Comparison of ENCODE assay signal across 25 cellular contexts in genomic region chr7:20776942-20777341, GRCh38. TPM values are rescaled to one million over a fixed set of nuclear protein-coding genes. Genes with fewer than 3 reads are reported as not detected.
DNase-seq lines count a peak whose midpoint lies in the region.
"Had no signal": no experiment of that assay in that cellular context is flagged by ENCODE, and none has a peak within 500 bp of the region (broad histone marks: within the 10 kb centered on the region; RNA-seq: fewer than 3 reads in every experiment).

No MANE protein-coding gene starts in this region.

- H2AFZ ChIP-seq in trophoblast cell (ENCODE audit: insufficient read depth, low read length, poor library complexity): no peak overlapping the region
- H2AFZ ChIP-seq: PC-9 had no signal

- peaks cover 4% of the 10 kb centered on the region for H3K4me1 Mint-ChIP-seq in activated CD4-positive, alpha-beta T cell treated with anti-CD3 and anti-CD28 coated beads, Interleukin-2, amount 10 ng/mL, durations not matched to agents 24 days and 14 days
- peaks cover 0 to 5% (median 4%) of the 10 kb centered on the region in 3 donors for H3K4me1 Mint-ChIP-seq in IgD-negative memory B cell

- no peak overlapping the region for H3K27ac Mint-ChIP-seq in activated CD4-positive, alpha-beta T cell treated with anti-CD3 and anti-CD28 coated beads, Interleukin-2, amount 10 ng/mL, durations not matched to agents 24 days and 14 days
- peak overlapping the region; percentile 40 to 87 (median 74) for H3K27ac Mint-ChIP-seq in IgD-negative memory B cell

- H3K23ac ChIP-seq in trophoblast cell (ENCODE audit: low read length): no peak overlapping the region

- H3K4me3 Mint-ChIP-seq in activated CD4-positive, alpha-beta T cell treated with anti-CD3 and anti-CD28 coated beads, Interleukin-2, amount 10 ng/mL, durations not matched to agents 24 days and 14 days: peak overlapping the region; percentile 13
- H3K4me3 Mint-ChIP-seq in IgD-negative memory B cell: peak overlapping the region in 3 of 4 donors; percentile 10 to 73 (median 35)

- H3K9ac ChIP-seq in trophoblast cell (ENCODE audit: low read length): no peak overlapping the region
- H3K9ac ChIP-seq: BLaER1 had no signal

- H3K9me3 Mint-ChIP-seq in activated CD4-positive, alpha-beta T cell treated with anti-CD3 and anti-CD28 coated beads, Interleukin-2, amount 10 ng/mL, durations not matched to agents 24 days and 14 days: no peaks in the 10 kb centered on the region
- H3K9me3 Mint-ChIP-seq in IgD-negative memory B cell: peaks cover 0 to 3% (median 2%) of the 10 kb centered on the region in 3 donors

- no peaks in the 10 kb centered on the region for H3K79me1 ChIP-seq in trophoblast cell (ENCODE audit: low read length)

- no peak overlapping the region for H4K12ac ChIP-seq in trophoblast cell (ENCODE audit: low read depth, low read length)

- H3K27ac ChIP-seq in iPS DF 6.9 (ENCODE audit: low read length) (no peak overlapping the region), trophoblast cell (ENCODE audit: low read depth, low read length) (no peak overlapping the region)
- H3K27ac ChIP-seq: BLaER1, body of pancreas, left ventricle myocardium inferior, PC-9, psoas muscle, SJCRH30, thoracic aorta had no signal

- H3K4me2 ChIP-seq in trophoblast cell (ENCODE audit: low read length): peak overlapping the region; percentile 14
- H3K4me2 ChIP-seq: BLaER1, PC-9 had no signal

- H3K36me3 ChIP-seq in iPS DF 6.9 (ENCODE audit: control insufficient read depth, insufficient read depth, low read length) (no peaks in the 10 kb centered on the region), trophoblast cell (ENCODE audit: control insufficient read depth in 1 of 2, insufficient read depth in 2 of 2, low read length in 2 of 2) (no peaks in the 10 kb centered on the region)
- H3K36me3 ChIP-seq: BLaER1, left ventricle myocardium inferior, SJCRH30, thoracic aorta had no signal

- no peak overlapping the region for H3K18ac ChIP-seq in trophoblast cell (ENCODE audit: low read length)

- H3K4me3 ChIP-seq in iPS DF 6.9 (ENCODE audit: low read length): peak overlapping the region; percentile 4; the same call in 1 of the 2 replicates
- H3K4me3 ChIP-seq in trophoblast cell (ENCODE audit: low read depth, low read length): no peak overlapping the region
- H3K4me3 ChIP-seq: BLaER1, body of pancreas, PC-9, SJCRH30 had no signal

- no peak overlapping the region for H2BK120ac ChIP-seq in trophoblast cell (ENCODE audit: insufficient read depth, low read length, poor library complexity)

- peaks cover 71% of the 10 kb centered on the region for H3K27me3 Mint-ChIP-seq in activated CD4-positive, alpha-beta T cell treated with anti-CD3 and anti-CD28 coated beads, Interleukin-2, amount 10 ng/mL, durations not matched to agents 24 days and 14 days
- H3K27me3 Mint-ChIP-seq in IgD-negative memory B cell: peaks cover 57% of the 10 kb centered on the region

- no peak overlapping the region for H2AK5ac ChIP-seq in trophoblast cell (ENCODE audit: low read length)

- intact Hi-C loops in activated CD4-positive, alpha-beta T cell treated with anti-CD3 and anti-CD28 coated beads, Interleukin-2, amount 10 ng/mL, durations not matched to agents 24 days and 14 days (cut with micrococcal nuclease): loop anchor here (10.0 kb wide), 1 partner anchor 1228 kb away; no protein-coding TSS in a partner anchor

- H3K4me1 ChIP-seq in iPS DF 6.9 (ENCODE audit: control insufficient read depth, insufficient read depth, low read length): peaks cover 1% of the 10 kb centered on the region; the same call in 1 of the 2 replicates
- H3K4me1 ChIP-seq in trophoblast cell (ENCODE audit: control insufficient read depth in 1 of 2, insufficient read depth in 2 of 2, low read length in 2 of 2): peaks cover 0 to 2% of the 10 kb centered on the region in 2 experiments
- H3K4me1 ChIP-seq: BLaER1, psoas muscle, SJCRH30 had no signal

- H3K4ac ChIP-seq in trophoblast cell (ENCODE audit: low read depth, low read length): no peak overlapping the region

- H2BK5ac ChIP-seq in trophoblast cell (ENCODE audit: low read depth, low read length, poor library complexity): no peak overlapping the region

- H3K36me3 Mint-ChIP-seq in activated CD4-positive, alpha-beta T cell treated with anti-CD3 and anti-CD28 coated beads, Interleukin-2, amount 10 ng/mL, durations not matched to agents 24 days and 14 days (ENCODE audit: low read depth): no peaks in the 10 kb centered on the region
- H3K36me3 Mint-ChIP-seq in IgD-negative memory B cell: no peaks in the 10 kb centered on the region

- DNase-seq in activated CD4-positive, alpha-beta T cell treated with anti-CD3 and anti-CD28 coated beads, Interleukin-2, amount 10 ng/mL, durations not matched to agents 24 days and 14 days: no peak
- no peak for DNase-seq in activated CD4-positive, alpha-beta T cell treated with anti-CD3 and anti-CD28 coated beads, Interleukin-2, amount 50 U/mL, for 4 hours
- no peak for DNase-seq in iPS DF 6.9 (ENCODE audit: low read depth, low spot score)
- no peak for DNase-seq in trophoblast cell
- DNase-seq in cerebellar nuclear complex (lab: John Stamatoyannopoulos, UW): no peak
- DNase-seq in cerebellar cortex (ENCODE audit: low spot score): no peak
- no peak for DNase-seq in NCI-H510A treated with DMSO at 0.1 percent for 48 hours (lab: John Stamatoyannopoulos, UW)
- DNase-seq: activated CD4-positive, CD25-positive, alpha-beta regulatory T cell; activated effector memory CD4-positive, alpha-beta T cell treated with Interleukin-2 at 50 U/mL for 16 hours; body of pancreas; cortex of kidney; DMS 273 treated with DMSO at 0.1 percent for 48 hours; left ventricle myocardium inferior; NCI-H1417; NCI-H82; PC-9; psoas muscle; SJCRH30; stimulated activated CD4-positive, alpha-beta T cell treated with anti-CD3 and anti-CD28 coated beads, Interleukin-4, amount 100 ng/mL, for 4 hours had no signal

- H3K9me3 ChIP-seq in iPS DF 6.9 (ENCODE audit: control insufficient read depth, insufficient read depth, low read length) (no peaks in the 10 kb centered on the region), trophoblast cell (ENCODE audit: insufficient read depth, low read depth, low read length) (no peaks in the 10 kb centered on the region)
- H3K9me3 ChIP-seq: body of pancreas, left ventricle myocardium inferior, psoas muscle, SJCRH30, thoracic aorta had no signal

- H3K14ac ChIP-seq in trophoblast cell (ENCODE audit: low read length): no peak overlapping the region

- H4K8ac ChIP-seq in trophoblast cell (ENCODE audit: low read depth, low read length): no peak overlapping the region

- H4K91ac ChIP-seq in trophoblast cell (ENCODE audit: low read depth, low read length): no peak overlapping the region

- WGBS in iPS DF 6.9 (ENCODE audit: insufficient coverage, insufficient read length): no CpG with 5 or more reads among the region's 10 CpGs
- no CpG with 5 or more reads among the region's 10 CpGs for WGBS in trophoblast cell (ENCODE audit: extremely low coverage, insufficient coverage, insufficient read length)

- H3K27me3 ChIP-seq in iPS DF 6.9 (ENCODE audit: control insufficient read depth, insufficient read depth, low read length) (peaks cover 6% of the 10 kb centered on the region), trophoblast cell (ENCODE audit: insufficient read depth, low read length) (peaks cover 40% of the 10 kb centered on the region)
- H3K27me3 ChIP-seq: SJCRH30 had no signal

- H2BK12ac ChIP-seq in trophoblast cell (ENCODE audit: low read length): no peak overlapping the region

- H3K79me2 ChIP-seq in trophoblast cell (ENCODE audit: control insufficient read depth, insufficient read depth, low read length, poor library complexity): no peaks in the 10 kb centered on the region

RNA-seq across cellular contexts. Expression of gene SP8, which starts 9.7 kb away (rescaled TPM):
- total RNA-seq in activated CD4-positive, alpha-beta T cell treated with anti-CD3 and anti-CD28 coated beads, Interleukin-2, amount 10 ng/mL, durations not matched to agents 24 days and 14 days: not detected in 2 replicates
- not detected for polyA plus RNA-seq in IgD-negative memory B cell
- polyA plus RNA-seq in trophoblast cell (2013): 0.03 TPM in 1 of 2 replicates, not detected in the other
- total RNA-seq: activated CD8-positive, alpha-beta memory T cell treated with anti-CD3 and anti-CD28 coated beads for 36 hours; body of pancreas; left ventricle myocardium inferior; LHCN-M2; PC-9; psoas muscle; T-helper 2 cell treated with Interferon-gamma antibody and Interleukin-4, amounts not matched to agents 100 ng/mL and 5 ng/mL, for 36 hours; thoracic aorta had no signal
- polyA plus RNA-seq: psoas muscle had no signal
